In genomic region chr6:144340541-144341371, GRCh38 we compare ENCODE assay signal across 1 cellular context.
TF ChIP-seq lines count a peak whose summit lies in the region.

No MANE protein-coding gene starts in this region.

TF ChIP-seq in K562, 482 proteins besides CTCF, POLR2A, EP300 and RAD21 (continued from another document):
- TF ChIP-seq VEZF1 (CRISPR knock-in tag; IDR thresholded peaks at IDR 0.05), result no peak
- TF ChIP-seq NR0B1 (IDR thresholded peaks at IDR 0.05; ENCODE audit: partially characterized antibody), result no peak
- TF ChIP-seq CTBP1 (IDR thresholded peaks at IDR 0.05; ENCODE audit: borderline replicate concordance), result no peak
- TF ChIP-seq CEBPB (tag; IDR thresholded peaks at IDR 0.05), result peak; percentile 38; the same call in 1 of the 2 replicates
- TF ChIP-seq HNRNPK (IDR thresholded peaks at IDR 0.05; ENCODE audit: low read depth, low read length, poor library complexity, severe bottlenecking), result no peak
- TF ChIP-seq NR2F6 (CRISPR knock-in tag; IDR thresholded peaks at IDR 0.05), result no peak
